ENCODE assay signal across 1 cellular context in genomic region chr3:65946438-65946837, GRCh38.
TF ChIP-seq lines count a peak whose summit lies in the region.

No MANE protein-coding gene starts in this region.

TF ChIP-seq in HEK293, 187 proteins besides CTCF, POLR2A, EP300 and RAD21 (continued from another document):
- no peak for TF ChIP-seq ZBTB6 (tag by site-specific recombination; IDR thresholded peaks at IDR 0.05)
- TF ChIP-seq ZNF223 (tag by site-specific recombination; IDR thresholded peaks at IDR 0.05), result no peak
- no peak for TF ChIP-seq KLF16 (tag by site-specific recombination; IDR thresholded peaks at IDR 0.05)
- no peak for TF ChIP-seq TSHZ1 (tag by site-specific recombination; IDR thresholded peaks at IDR 0.05; ENCODE audit: borderline replicate concordance)
- no peak for TF ChIP-seq ZFP69B (tag by site-specific recombination; IDR thresholded peaks at IDR 0.05)
- no peak for TF ChIP-seq ZBTB7A (tag by site-specific recombination; IDR thresholded peaks at IDR 0.05; ENCODE audit: low read depth)
- TF ChIP-seq HIC1 (tag by site-specific recombination; IDR thresholded peaks at IDR 0.05), result no peak
- no peak for TF ChIP-seq ZNF112 (tag by site-specific recombination; IDR thresholded peaks at IDR 0.05)
- TF ChIP-seq ZNF473 (tag by site-specific recombination; IDR thresholded peaks at IDR 0.05), result no peak
- no peak for TF ChIP-seq ZNF26 (tag by site-specific recombination; IDR thresholded peaks at IDR 0.05)
- TF ChIP-seq PRDM1 (tag by site-specific recombination; IDR thresholded peaks at IDR 0.05), result no peak
- no peak for TF ChIP-seq TCF7L2 (IDR thresholded peaks at IDR 0.05; ENCODE audit: borderline replicate concordance, low read depth, low read length)
- TF ChIP-seq WT1 (tag by site-specific recombination; IDR thresholded peaks at IDR 0.05), result no peak
- TF ChIP-seq OSR2 (tag by site-specific recombination; IDR thresholded peaks at IDR 0.05), result peak; percentile 52; the same call in 1 of the 2 replicates
